Comparison of ENCODE assay signal across 14 cellular contexts in genomic region chr5:154709368-154710305, GRCh38.
"Had no signal": no experiment of that assay in that cellular context is flagged by ENCODE, and none has a peak within 500 bp of the region (broad histone marks: within the 10 kb centered on the region; RNA-seq: fewer than 3 reads in every experiment).

No MANE protein-coding gene starts in this region.

- ATAC-seq: activated CD4-positive, alpha-beta T cell treated with anti-CD3 and anti-CD28 coated beads for 36 hours; left cardiac atrium had no signal

- H3K4me3 ChIP-seq: cardiac muscle cell, esophagus squamous epithelium, lung, thyroid gland had no signal

- H3K36me3 ChIP-seq: cardiac muscle cell, esophagus squamous epithelium, thyroid gland had no signal

- DNase-seq: activated CD4-positive, alpha-beta T cell treated with anti-CD3 and anti-CD28 coated beads for 36 hours; activated CD4-positive, alpha-beta T cell treated with anti-CD3 and anti-CD28 coated beads, Interleukin-2, amount 50 U/mL, for 48 hours; activated gamma-delta T cell; effector CD8-positive, alpha-beta T cell; esophagus squamous epithelium; left cardiac atrium; stimulated activated CD4-positive, alpha-beta T cell treated with anti-CD3 and anti-CD28 coated beads, Interleukin-12 subunit alpha, Interleukin-12 subunit beta, amount 100 ng/mL, for 4 hours; stimulated activated CD4-positive, alpha-beta T cell treated with anti-CD3 and anti-CD28 coated beads, Interleukin-1b, Interleukin-23, amount 100 ng/mL, for 48 hours; stimulated activated CD8-positive, alpha-beta memory T cell treated with anti-CD3 and anti-CD28 coated beads, Interleukin-4, amount 100 ng/mL, for 48 hours; stimulated activated naive CD4-positive, alpha-beta T cell; T-helper 2 cell; thyroid gland had no signal

- H3K27me3 ChIP-seq: cardiac muscle cell, esophagus squamous epithelium, thyroid gland had no signal

- H3K9me3 ChIP-seq: esophagus squamous epithelium, thyroid gland had no signal

- H3K27ac ChIP-seq: cardiac muscle cell, thyroid gland had no signal
